ENCODE assay signal across 1 cellular context in the genomic region with DNA sequence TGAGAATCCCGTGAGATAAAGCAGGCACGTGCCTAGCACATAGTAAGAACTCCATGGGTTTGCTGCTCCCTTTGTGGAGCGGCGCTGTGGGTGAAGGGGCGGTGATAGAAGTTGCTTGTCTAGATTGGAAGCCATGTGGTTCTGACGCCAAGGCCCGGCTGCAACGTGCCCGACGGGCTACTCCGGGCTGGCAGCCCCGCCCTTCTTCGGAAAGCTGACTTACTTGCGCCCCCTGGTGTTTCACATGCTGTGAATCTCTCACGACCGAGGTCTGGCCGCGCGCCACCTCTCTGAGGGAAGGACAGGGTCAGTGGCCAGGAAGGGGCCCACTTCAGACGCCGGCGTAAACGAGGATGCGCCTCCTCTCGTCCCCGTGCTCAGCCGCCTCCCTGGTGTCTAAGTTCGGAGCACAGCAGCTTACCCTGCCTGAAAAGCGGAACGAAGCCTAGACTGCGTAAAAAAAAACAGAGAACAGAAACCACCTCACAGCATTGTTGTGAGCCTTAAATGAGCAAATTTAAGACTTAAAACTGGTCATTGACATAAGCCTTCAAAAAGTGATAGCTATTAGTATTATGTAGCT.
TF ChIP-seq lines count a peak whose summit lies in the region.

No MANE protein-coding gene starts in this region.

TF ChIP-seq in A549, 52 proteins besides CTCF, POLR2A, EP300 and RAD21 (continued from another document):
- TF ChIP-seq, protein P1, sequence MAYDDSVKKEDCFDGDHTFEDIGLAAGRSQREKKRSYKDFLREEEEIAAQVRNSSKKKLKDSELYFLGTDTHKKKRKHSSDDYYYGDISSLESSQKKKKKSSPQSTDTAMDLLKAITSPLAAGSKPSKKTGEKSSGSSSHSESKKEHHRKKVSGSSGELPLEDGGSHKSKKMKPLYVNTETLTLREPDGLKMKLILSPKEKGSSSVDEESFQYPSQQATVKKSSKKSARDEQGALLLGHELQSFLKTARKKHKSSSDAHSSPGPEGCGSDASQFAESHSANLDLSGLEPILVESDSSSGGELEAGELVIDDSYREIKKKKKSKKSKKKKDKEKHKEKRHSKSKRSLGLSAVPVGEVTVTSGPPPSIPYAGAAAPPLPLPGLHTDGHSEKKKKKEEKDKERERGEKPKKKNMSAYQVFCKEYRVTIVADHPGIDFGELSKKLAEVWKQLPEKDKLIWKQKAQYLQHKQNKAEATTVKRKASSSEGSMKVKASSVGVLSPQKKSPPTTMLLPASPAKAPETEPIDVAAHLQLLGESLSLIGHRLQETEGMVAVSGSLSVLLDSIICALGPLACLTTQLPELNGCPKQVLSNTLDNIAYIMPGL (CRISPR knock-in tag; IDR thresholded peaks at IDR 0.05; ENCODE audit: borderline replicate concordance) = no peak
- no peak for TF ChIP-seq CHD4 (IDR thresholded peaks at IDR 0.05; ENCODE audit: borderline replicate concordance)
- no peak for TF ChIP-seq NFE2L2 (conservative IDR thresholded peaks at IDR 0.05; ENCODE audit: low read length)
- no peak for TF ChIP-seq RCOR1 (IDR thresholded peaks at IDR 0.05; ENCODE audit: low read depth, low read length)
- TF ChIP-seq, protein P2, sequence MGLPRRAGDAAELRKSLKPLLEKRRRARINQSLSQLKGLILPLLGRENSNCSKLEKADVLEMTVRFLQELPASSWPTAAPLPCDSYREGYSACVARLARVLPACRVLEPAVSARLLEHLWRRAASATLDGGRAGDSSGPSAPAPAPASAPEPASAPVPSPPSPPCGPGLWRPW (IDR thresholded peaks at IDR 0.05) = no peak
- TF ChIP-seq CBX2 (IDR thresholded peaks at IDR 0.05; ENCODE audit: borderline replicate concordance, low read depth) = no peak
- no peak for TF ChIP-seq RARB (CRISPR knock-in tag; IDR thresholded peaks at IDR 0.05)
- no peak for TF ChIP-seq HDAC2 (IDR thresholded peaks at IDR 0.05)
- TF ChIP-seq JUNB (IDR thresholded peaks at IDR 0.05) = no peak
- no peak for TF ChIP-seq ZC3H11A (IDR thresholded peaks at IDR 0.05)
- TF ChIP-seq CHD2 (IDR thresholded peaks at IDR 0.05; ENCODE audit: low read length, partially characterized antibody) = no peak
- no peak for TF ChIP-seq ZSCAN20 (CRISPR knock-in tag; IDR thresholded peaks at IDR 0.05)
- TF ChIP-seq, protein P3, sequence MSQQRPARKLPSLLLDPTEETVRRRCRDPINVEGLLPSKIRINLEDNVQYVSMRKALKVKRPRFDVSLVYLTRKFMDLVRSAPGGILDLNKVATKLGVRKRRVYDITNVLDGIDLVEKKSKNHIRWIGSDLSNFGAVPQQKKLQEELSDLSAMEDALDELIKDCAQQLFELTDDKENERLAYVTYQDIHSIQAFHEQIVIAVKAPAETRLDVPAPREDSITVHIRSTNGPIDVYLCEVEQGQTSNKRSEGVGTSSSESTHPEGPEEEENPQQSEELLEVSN (IDR thresholded peaks at IDR 0.05; ENCODE audit: borderline replicate concordance, low read depth) = peak; percentile 78
- no peak for TF ChIP-seq POLR2AphosphoS2 (conservative IDR thresholded peaks at IDR 0.05; ENCODE audit: low read length)
- TF ChIP-seq, protein P4, sequence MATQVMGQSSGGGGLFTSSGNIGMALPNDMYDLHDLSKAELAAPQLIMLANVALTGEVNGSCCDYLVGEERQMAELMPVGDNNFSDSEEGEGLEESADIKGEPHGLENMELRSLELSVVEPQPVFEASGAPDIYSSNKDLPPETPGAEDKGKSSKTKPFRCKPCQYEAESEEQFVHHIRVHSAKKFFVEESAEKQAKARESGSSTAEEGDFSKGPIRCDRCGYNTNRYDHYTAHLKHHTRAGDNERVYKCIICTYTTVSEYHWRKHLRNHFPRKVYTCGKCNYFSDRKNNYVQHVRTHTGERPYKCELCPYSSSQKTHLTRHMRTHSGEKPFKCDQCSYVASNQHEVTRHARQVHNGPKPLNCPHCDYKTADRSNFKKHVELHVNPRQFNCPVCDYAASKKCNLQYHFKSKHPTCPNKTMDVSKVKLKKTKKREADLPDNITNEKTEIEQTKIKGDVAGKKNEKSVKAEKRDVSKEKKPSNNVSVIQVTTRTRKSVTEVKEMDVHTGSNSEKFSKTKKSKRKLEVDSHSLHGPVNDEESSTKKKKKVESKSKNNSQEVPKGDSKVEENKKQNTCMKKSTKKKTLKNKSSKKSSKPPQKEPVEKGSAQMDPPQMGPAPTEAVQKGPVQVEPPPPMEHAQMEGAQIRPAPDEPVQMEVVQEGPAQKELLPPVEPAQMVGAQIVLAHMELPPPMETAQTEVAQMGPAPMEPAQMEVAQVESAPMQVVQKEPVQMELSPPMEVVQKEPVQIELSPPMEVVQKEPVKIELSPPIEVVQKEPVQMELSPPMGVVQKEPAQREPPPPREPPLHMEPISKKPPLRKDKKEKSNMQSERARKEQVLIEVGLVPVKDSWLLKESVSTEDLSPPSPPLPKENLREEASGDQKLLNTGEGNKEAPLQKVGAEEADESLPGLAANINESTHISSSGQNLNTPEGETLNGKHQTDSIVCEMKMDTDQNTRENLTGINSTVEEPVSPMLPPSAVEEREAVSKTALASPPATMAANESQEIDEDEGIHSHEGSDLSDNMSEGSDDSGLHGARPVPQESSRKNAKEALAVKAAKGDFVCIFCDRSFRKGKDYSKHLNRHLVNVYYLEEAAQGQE (IDR thresholded peaks at IDR 0.05) = no peak
- TF ChIP-seq, protein P5, sequence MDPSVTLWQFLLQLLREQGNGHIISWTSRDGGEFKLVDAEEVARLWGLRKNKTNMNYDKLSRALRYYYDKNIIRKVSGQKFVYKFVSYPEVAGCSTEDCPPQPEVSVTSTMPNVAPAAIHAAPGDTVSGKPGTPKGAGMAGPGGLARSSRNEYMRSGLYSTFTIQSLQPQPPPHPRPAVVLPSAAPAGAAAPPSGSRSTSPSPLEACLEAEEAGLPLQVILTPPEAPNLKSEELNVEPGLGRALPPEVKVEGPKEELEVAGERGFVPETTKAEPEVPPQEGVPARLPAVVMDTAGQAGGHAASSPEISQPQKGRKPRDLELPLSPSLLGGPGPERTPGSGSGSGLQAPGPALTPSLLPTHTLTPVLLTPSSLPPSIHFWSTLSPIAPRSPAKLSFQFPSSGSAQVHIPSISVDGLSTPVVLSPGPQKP (IDR thresholded peaks at IDR 0.05; ENCODE audit: low read depth, low read length) = no peak
- no peak for TF ChIP-seq PHF8 (IDR thresholded peaks at IDR 0.05; ENCODE audit: borderline replicate concordance, low read depth)
- no peak for TF ChIP-seq MAFK (IDR thresholded peaks at IDR 0.05; ENCODE audit: partially characterized antibody)
- no peak for TF ChIP-seq CEBPB (IDR thresholded peaks at IDR 0.05)
- TF ChIP-seq SMC3 (IDR thresholded peaks at IDR 0.05) = peak; percentile 89
- TF ChIP-seq TFCP2L1 (CRISPR knock-in tag; IDR thresholded peaks at IDR 0.05) = no peak
- no peak for TF ChIP-seq ESRRA (IDR thresholded peaks at IDR 0.05; ENCODE audit: borderline replicate concordance, low read length)
- TF ChIP-seq MAZ (IDR thresholded peaks at IDR 0.05; ENCODE audit: borderline replicate concordance, low read depth, low read length) = 0 out of 2 replicates have a peak, but pooled peaks have one; percentile 28
- TF ChIP-seq TP53 (CRISPR knock-in tag; IDR thresholded peaks at IDR 0.05) = no peak
- TF ChIP-seq KDM5A (IDR thresholded peaks at IDR 0.05) = no peak
- TF ChIP-seq EHMT2 (IDR thresholded peaks at IDR 0.05; ENCODE audit: low read depth) = no peak
- TF ChIP-seq, protein P6, sequence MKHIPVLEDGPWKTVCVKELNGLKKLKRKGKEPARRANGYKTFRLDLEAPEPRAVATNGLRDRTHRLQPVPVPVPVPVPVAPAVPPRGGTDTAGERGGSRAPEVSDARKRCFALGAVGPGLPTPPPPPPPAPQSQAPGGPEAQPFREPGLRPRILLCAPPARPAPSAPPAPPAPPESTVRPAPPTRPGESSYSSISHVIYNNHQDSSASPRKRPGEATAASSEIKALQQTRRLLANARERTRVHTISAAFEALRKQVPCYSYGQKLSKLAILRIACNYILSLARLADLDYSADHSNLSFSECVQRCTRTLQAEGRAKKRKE (CRISPR knock-in tag; IDR thresholded peaks at IDR 0.05; ENCODE audit: low read depth) = no peak
- no peak for TF ChIP-seq HOXA7 (CRISPR knock-in tag; IDR thresholded peaks at IDR 0.05)
TF ChIP-seq in A549: peak in this region for 9.
